Comparison of ENCODE assay signal across 19 cellular contexts in genomic region chr5:135317286-135317685, GRCh38.
DNase-seq lines count a peak whose midpoint lies in the region; ATAC-seq and TF ChIP-seq lines count a peak whose summit lies in the region.
"Had no signal": no experiment of that assay in that cellular context is flagged by ENCODE, and none has a peak within 500 bp of the region (broad histone marks: within the 10 kb centered on the region; RNA-seq: fewer than 3 reads in every experiment).

No MANE protein-coding gene starts in this region.

- no peak overlapping the region for H3K4me3 Mint-ChIP-seq in activated naive CD8-positive, alpha-beta T cell treated with anti-CD3 and anti-CD28 coated beads, Interleukin-2, amount 10 ng/mL, durations not matched to agents 7 days and 5 days
- no peak overlapping the region for H3K4me3 Mint-ChIP-seq in activated naive CD8-positive, alpha-beta T cell treated with anti-CD3 and anti-CD28 coated beads for 36 hours
- H3K4me3 Mint-ChIP-seq in endodermal cell = no peak overlapping the region
- no peak overlapping the region for H3K4me3 Mint-ChIP-seq in type B pancreatic cell

- no peak overlapping the region for H3K9ac ChIP-seq in endodermal cell (ENCODE audit: extremely low read depth, low read length, poor library complexity, severe bottlenecking)

- no peak overlapping the region for H3K4me3 ChIP-seq in endodermal cell (ENCODE audit: low read length)
- H3K4me3 ChIP-seq in effector memory CD4-positive, alpha-beta T cell (ENCODE audit: insufficient read depth, low read depth, low read length, poor library complexity, severe bottlenecking) = no peak overlapping the region
- H3K4me3 ChIP-seq: Peyer's patch had no signal

- no peak for TF ChIP-seq CTCF in endodermal cell (conservative IDR thresholded peaks at IDR 0.05)
- TF ChIP-seq CTCF in type B pancreatic cell (conservative IDR thresholded peaks at IDR 0.05) = no peak

- H3K4me1 Mint-ChIP-seq in activated naive CD8-positive, alpha-beta T cell treated with anti-CD3 and anti-CD28 coated beads, Interleukin-2, amount 10 ng/mL, durations not matched to agents 7 days and 5 days = peaks cover 49% of the 10 kb centered on the region
- H3K4me1 Mint-ChIP-seq in activated naive CD8-positive, alpha-beta T cell treated with anti-CD3 and anti-CD28 coated beads for 36 hours = peaks cover 7% of the 10 kb centered on the region
- H3K4me1 Mint-ChIP-seq in endodermal cell = no peaks in the 10 kb centered on the region
- no peaks in the 10 kb centered on the region for H3K4me1 Mint-ChIP-seq in type B pancreatic cell (ENCODE audit: unreplicated experiment)

- no peaks in the 10 kb centered on the region for H3K4me1 ChIP-seq in endodermal cell (ENCODE audit: control insufficient read depth, insufficient read depth, low read length)
- H3K4me1 ChIP-seq in effector memory CD4-positive, alpha-beta T cell (ENCODE audit: control insufficient read depth, insufficient read depth, low read length, poor library complexity, severe bottlenecking) = no peaks in the 10 kb centered on the region
- H3K4me1 ChIP-seq: Peyer's patch had no signal

- WGBS in endodermal cell (ENCODE audit: insufficient coverage in 1 of 2, insufficient read length in 1 of 2), 2 experiments = 92 to 94% methylated on average over 4 of the region's 4 CpGs

- ATAC-seq in activated naive CD8-positive, alpha-beta T cell treated with anti-CD3 and anti-CD28 coated beads, Interleukin-2, amount 10 ng/mL, durations not matched to agents 7 days and 5 days (ENCODE audit: low read depth) = no peak

- peaks cover 6% of the 10 kb centered on the region for H3K27me3 ChIP-seq in endodermal cell (ENCODE audit: control insufficient read depth, insufficient read depth, low read length, poor library complexity, severe bottlenecking)
- H3K27me3 ChIP-seq in effector memory CD4-positive, alpha-beta T cell (replicated peaks; ENCODE audit: control insufficient read depth, insufficient read depth, low read length, poor library complexity, severe bottlenecking) = no peaks in the 10 kb centered on the region
- H3K27me3 ChIP-seq: Peyer's patch had no signal

- no peaks in the 10 kb centered on the region for H3K36me3 ChIP-seq in KOPT-K1 (ENCODE audit: insufficient read depth, low read length)
- no peaks in the 10 kb centered on the region for H3K36me3 ChIP-seq in endodermal cell (ENCODE audit: control insufficient read depth, insufficient read depth, low read length)
- no peaks in the 10 kb centered on the region for H3K36me3 ChIP-seq in effector memory CD4-positive, alpha-beta T cell (ENCODE audit: control insufficient read depth, insufficient read depth, low read length)
- H3K36me3 ChIP-seq: Peyer's patch had no signal

- no peaks in the 10 kb centered on the region for H3K9me3 Mint-ChIP-seq in activated naive CD8-positive, alpha-beta T cell treated with anti-CD3 and anti-CD28 coated beads, Interleukin-2, amount 10 ng/mL, durations not matched to agents 7 days and 5 days
- H3K9me3 Mint-ChIP-seq in activated naive CD8-positive, alpha-beta T cell treated with anti-CD3 and anti-CD28 coated beads for 36 hours = no peaks in the 10 kb centered on the region
- H3K9me3 Mint-ChIP-seq in endodermal cell (no peaks in the 10 kb centered on the region), type B pancreatic cell (no peaks in the 10 kb centered on the region)

- H3K27ac ChIP-seq in KOPT-K1 (ENCODE audit: low read depth, low read length, poor library complexity, severe bottlenecking) (peak overlapping the region; percentile 11), endodermal cell (ENCODE audit: low read depth, low read length) (no peak overlapping the region)
- no peak overlapping the region for H3K27ac ChIP-seq in effector memory CD4-positive, alpha-beta T cell (ENCODE audit: insufficient read depth, low read length, poor library complexity, severe bottlenecking)
- H3K27ac ChIP-seq: Peyer's patch had no signal

- peak overlapping the region; percentile 62 for H3K27ac Mint-ChIP-seq in activated naive CD8-positive, alpha-beta T cell treated with anti-CD3 and anti-CD28 coated beads, Interleukin-2, amount 10 ng/mL, durations not matched to agents 7 days and 5 days
- H3K27ac Mint-ChIP-seq in activated naive CD8-positive, alpha-beta T cell treated with anti-CD3 and anti-CD28 coated beads for 36 hours = no peak overlapping the region
- no peak overlapping the region for H3K27ac Mint-ChIP-seq in endodermal cell
- no peak overlapping the region for H3K27ac Mint-ChIP-seq in type B pancreatic cell

- POLR2A ChIA-PET in activated naive CD8-positive, alpha-beta T cell treated with anti-CD3 and anti-CD28 coated beads, Interleukin-2, amount 10 ng/mL, durations not matched to agents 7 days and 5 days (lab: Charles Lee) = no interaction called here

- DNase-seq in activated naive CD8-positive, alpha-beta T cell treated with anti-CD3 and anti-CD28 coated beads, Interleukin-2, amount 10 ng/mL, durations not matched to agents 7 days and 5 days = no peak
- DNase-seq in activated naive CD8-positive, alpha-beta T cell treated with anti-CD3 and anti-CD28 coated beads for 36 hours = no peak
- peak; percentile 15 for DNase-seq in endodermal cell
- peak; percentile 59 for DNase-seq in type B pancreatic cell (ENCODE audit: extremely low spot score, unreplicated experiment)
- no peak for DNase-seq in cerebellar cortex (ENCODE audit: low spot score)
- no peak for DNase-seq in effector memory CD4-positive, alpha-beta T cell
- DNase-seq: ACHN; C1 segment of cervical spinal cord; GOT3; KBM-7; NCI-H1105 treated with DMSO at 0.1 percent for 48 hours; NCI-H1694; NCI-H2081 treated with DMSO at 0.1 percent for 48 hours; NCI-H510A; NCI-H748 treated with DMSO at 0.1 percent for 48 hours; NK-92 treated with Interleukin-12 subunit alpha and Interleukin-12 subunit beta, amount 100 ng/mL, for 24 hours; Peyer's patch; Right ventricle myocardium superior had no signal

- H3K9me3 ChIP-seq in KOPT-K1 (ENCODE audit: insufficient read depth, low read length, poor library complexity, severe bottlenecking) (no peaks in the 10 kb centered on the region), endodermal cell (ENCODE audit: control insufficient read depth, low read length) (no peaks in the 10 kb centered on the region)
- H3K9me3 ChIP-seq in effector memory CD4-positive, alpha-beta T cell (ENCODE audit: control insufficient read depth, low read length) = no peaks in the 10 kb centered on the region
- H3K9me3 ChIP-seq: Peyer's patch had no signal

- H3K36me3 Mint-ChIP-seq in activated naive CD8-positive, alpha-beta T cell treated with anti-CD3 and anti-CD28 coated beads, Interleukin-2, amount 10 ng/mL, durations not matched to agents 7 days and 5 days = peaks cover 5% of the 10 kb centered on the region
- no peaks in the 10 kb centered on the region for H3K36me3 Mint-ChIP-seq in activated naive CD8-positive, alpha-beta T cell treated with anti-CD3 and anti-CD28 coated beads for 36 hours
- H3K36me3 Mint-ChIP-seq in endodermal cell (ENCODE audit: low read depth) (no peaks in the 10 kb centered on the region), type B pancreatic cell (no peaks in the 10 kb centered on the region)

- H3K27me3 Mint-ChIP-seq in activated naive CD8-positive, alpha-beta T cell treated with anti-CD3 and anti-CD28 coated beads, Interleukin-2, amount 10 ng/mL, durations not matched to agents 7 days and 5 days = no peaks in the 10 kb centered on the region
- H3K27me3 Mint-ChIP-seq in activated naive CD8-positive, alpha-beta T cell treated with anti-CD3 and anti-CD28 coated beads for 36 hours = no peaks in the 10 kb centered on the region
- H3K27me3 Mint-ChIP-seq in endodermal cell (ENCODE audit: insufficient read depth) = peaks cover 52% of the 10 kb centered on the region
- H3K27me3 Mint-ChIP-seq in type B pancreatic cell = peaks cover 3% of the 10 kb centered on the region

Comparison
In these comparisons a context has a peak if more than half of its experiments do, and no peak if none do; other contexts are left out.
1. DNase-seq: peak in endodermal cell (single experiment) and type B pancreatic cell (single experiment); none in activated naive CD8-positive, alpha-beta T cell treated with anti-CD3 and anti-CD28 coated beads, Interleukin-2, amount 10 ng/mL, durations not matched to agents 7 days and 5 days (single experiment), activated naive CD8-positive, alpha-beta T cell treated with anti-CD3 and anti-CD28 coated beads for 36 hours (single experiment), cerebellar cortex (single experiment) and effector memory CD4-positive, alpha-beta T cell (0 of 3).